ENCODE assay signal across 8 cellular contexts in the genomic region with DNA sequence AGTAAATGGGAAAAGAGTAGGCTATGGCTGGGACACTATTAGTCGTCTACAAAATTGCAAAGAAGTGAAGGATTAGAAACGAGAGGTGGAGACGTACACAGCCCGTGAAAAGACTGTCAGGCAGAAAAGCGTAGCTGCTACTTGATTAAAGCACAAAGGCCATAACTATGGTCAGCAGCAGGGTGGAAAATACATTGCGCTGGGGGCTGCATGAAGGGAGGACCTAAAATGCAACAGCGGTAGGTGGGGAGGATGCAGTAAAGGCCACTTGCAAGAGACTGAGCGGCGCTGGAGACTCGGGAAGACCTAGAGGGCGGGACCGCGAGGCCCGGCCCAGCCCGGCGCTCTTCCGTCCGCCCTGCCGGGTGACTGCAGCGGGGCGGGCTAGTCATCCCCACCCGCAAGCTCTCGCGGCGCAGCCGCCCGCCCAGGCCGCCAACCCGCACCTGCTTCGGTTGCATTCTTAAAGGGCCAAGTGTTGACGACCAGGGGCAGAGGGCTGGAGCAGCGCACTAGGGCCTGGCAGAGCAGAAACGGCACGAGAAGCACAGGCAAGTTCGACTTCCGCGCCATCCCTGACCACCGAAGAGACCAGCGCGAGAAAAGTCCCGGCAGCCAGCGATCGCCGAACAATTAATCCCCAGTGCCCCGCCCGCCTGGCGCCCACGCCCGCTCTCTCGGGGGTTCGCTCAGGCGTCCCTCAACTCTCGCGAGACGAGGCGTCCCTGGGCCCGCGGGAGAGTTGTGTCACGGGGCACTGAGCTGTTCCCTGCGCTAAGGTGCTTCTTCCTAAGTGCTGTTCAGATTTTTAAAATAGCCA. TPM values are rescaled to one million over a fixed set of nuclear protein-coding genes. Genes with fewer than 3 reads are reported as not detected.
DNase-seq lines count a peak whose midpoint lies in the region; ATAC-seq lines count a peak whose summit lies in the region.

A gene (minus strand): TSS at position 635 of the 820 bp plus-strand sequence. CDS start 62 bp downstream, at position 573.

- H3K4me3 ChIP-seq in endocrine pancreas (ENCODE audit: control insufficient read depth, insufficient read depth, low read length) (peak within 1 kb of the TSS; percentile 92), mesendoderm (ENCODE audit: low read length) (peak within 1 kb of the TSS; percentile 55)

- no peak within 1 kb of the TSS for H2BK5ac ChIP-seq in mesendoderm (ENCODE audit: low read length)

- peak within 1 kb of the TSS; percentile 90 for H3K9ac ChIP-seq in endocrine pancreas (ENCODE audit: control insufficient read depth, insufficient read depth, low read length)
- H3K9ac ChIP-seq in mesendoderm (ENCODE audit: low read length), result peak within 1 kb of the TSS; percentile 89

- H3K4me2 ChIP-seq in mesendoderm (ENCODE audit: low read length), result peak within 1 kb of the TSS; percentile 60

- no CpG with 5 or more reads among the region's 60 CpGs for WGBS in mesendoderm (ENCODE audit: extremely low coverage, insufficient coverage, low lambda C conversion rate)

- peak within 1 kb of the TSS; percentile 39 for H3K18ac ChIP-seq in mesendoderm (ENCODE audit: low read length)

- H3K36me3 Mint-ChIP-seq in activated CD8-positive, alpha-beta memory T cell treated with anti-CD3 and anti-CD28 coated beads, Interleukin-2, amount 10 ng/mL, durations not matched to agents 7 days and 5 days, result peaks cover 9% of the 10 kb centered on the region

- CTCF ChIA-PET in activated CD8-positive, alpha-beta memory T cell treated with anti-CD3 and anti-CD28 coated beads, Interleukin-2, amount 10 ng/mL, durations not matched to agents 7 days and 5 days (lab: Charles Lee), result interaction anchor here (0.8 to 4.1 kb wide), 12 partner anchors 9 to 192 kb away, joined by 3 to 24 read pairs (median 4); a partner anchor contains a TSS

- H3K27ac Mint-ChIP-seq in activated CD8-positive, alpha-beta memory T cell treated with anti-CD3 and anti-CD28 coated beads, Interleukin-2, amount 10 ng/mL, durations not matched to agents 7 days and 5 days, result peak within 1 kb of the TSS; percentile 94

- peaks cover 24% of the 10 kb centered on the region for H3K4me1 Mint-ChIP-seq in activated CD8-positive, alpha-beta memory T cell treated with anti-CD3 and anti-CD28 coated beads, Interleukin-2, amount 10 ng/mL, durations not matched to agents 7 days and 5 days

- H3K27ac ChIP-seq in mesendoderm (ENCODE audit: low read depth, low read length), result peak within 1 kb of the TSS; percentile 95

- H2BK15ac ChIP-seq in mesendoderm (replicated peaks; ENCODE audit: low read depth), result peak within 1 kb of the TSS; percentile 42

- H3K27me3 Mint-ChIP-seq in activated CD8-positive, alpha-beta memory T cell treated with anti-CD3 and anti-CD28 coated beads, Interleukin-2, amount 10 ng/mL, durations not matched to agents 7 days and 5 days, result no peaks in the 10 kb centered on the region

- H3K9me3 ChIP-seq in endocrine pancreas (ENCODE audit: control insufficient read depth, low read length), result no peaks in the 10 kb centered on the region

- no peak within 1 kb of the TSS for H3K4ac ChIP-seq in mesendoderm (ENCODE audit: low read depth, low read length)

- H3K36me3 ChIP-seq in endocrine pancreas (ENCODE audit: control insufficient read depth, insufficient read depth, low read length) (no peaks in the 10 kb centered on the region), mesendoderm (ENCODE audit: control insufficient read depth, insufficient read depth, low read length) (no peaks in the 10 kb centered on the region)

- H4K8ac ChIP-seq in mesendoderm (ENCODE audit: low read depth, low read length), result peak within 1 kb of the TSS; percentile 97

- peak within 1 kb of the TSS; percentile 83 for H3K4me3 Mint-ChIP-seq in activated CD8-positive, alpha-beta memory T cell treated with anti-CD3 and anti-CD28 coated beads, Interleukin-2, amount 10 ng/mL, durations not matched to agents 7 days and 5 days

- peak; percentile 92 for ATAC-seq in GM19467 (IDR thresholded peaks at IDR 0.05; ENCODE audit: unreplicated experiment)
- peak; percentile 94 for ATAC-seq in activated CD8-positive, alpha-beta memory T cell treated with anti-CD3 and anti-CD28 coated beads, Interleukin-2, amount 10 ng/mL, durations not matched to agents 7 days and 5 days

- H4K5ac ChIP-seq in mesendoderm (ENCODE audit: low read length), result peak within 1 kb of the TSS; percentile 73

- no peak within 1 kb of the TSS for H2AK5ac ChIP-seq in mesendoderm (ENCODE audit: low read length)

- H3K9me3 Mint-ChIP-seq in activated CD8-positive, alpha-beta memory T cell treated with anti-CD3 and anti-CD28 coated beads, Interleukin-2, amount 10 ng/mL, durations not matched to agents 7 days and 5 days (ENCODE audit: low read depth), result no peaks in the 10 kb centered on the region

- H3K4me1 ChIP-seq in endocrine pancreas (ENCODE audit: control insufficient read depth, insufficient read depth, low read length) (no peaks in the 10 kb centered on the region), mesendoderm (ENCODE audit: control insufficient read depth, low read depth, low read length) (no peaks in the 10 kb centered on the region)

- H3K23ac ChIP-seq in mesendoderm (ENCODE audit: low read length), result no peak within 1 kb of the TSS

- peak; percentile 80 for DNase-seq in CMK (ENCODE audit: low read depth)
- DNase-seq in HS-27A (ENCODE audit: low read depth), result peak; percentile 65
- DNase-seq in NOMO-1 treated with dmso at 0.1 percent for 144 hours (lab: John Stamatoyannopoulos, UW; ENCODE audit: unreplicated experiment), result peak; percentile 91
- DNase-seq in activated CD8-positive, alpha-beta memory T cell treated with anti-CD3 and anti-CD28 coated beads, Interleukin-2, amount 10 ng/mL, durations not matched to agents 7 days and 5 days, result peak; percentile 98
- DNase-seq in mesendoderm, result peak; percentile 96
- peak; percentile 94 for DNase-seq in stimulated activated CD8-positive, alpha-beta memory T cell treated with anti-CD3 and anti-CD28 coated beads, Interleukin-15, amount 100 ng/mL, for 1 hour (ENCODE audit: low read depth)

- no peaks in the 10 kb centered on the region for H3K79me1 ChIP-seq in mesendoderm (ENCODE audit: low read length)

- H3K27me3 ChIP-seq in endocrine pancreas (ENCODE audit: control insufficient read depth, insufficient read depth, low read length), result no peaks in the 10 kb centered on the region
- no peaks in the 10 kb centered on the region for H3K27me3 ChIP-seq in mesendoderm (ENCODE audit: insufficient read depth, low read length, poor library complexity)

- no peak within 1 kb of the TSS for H2BK120ac ChIP-seq in mesendoderm (ENCODE audit: low read depth, low read length)

- peak within 1 kb of the TSS; percentile 92 for H3K56ac ChIP-seq in mesendoderm (ENCODE audit: low read length)

- no peaks in the 10 kb centered on the region for H3K79me2 ChIP-seq in mesendoderm (ENCODE audit: control insufficient read depth, insufficient read depth, low read length)

RNA-seq across cellular contexts. Expression of the gene that starts here (rescaled TPM):
- total RNA-seq in activated CD8-positive, alpha-beta memory T cell treated with anti-CD3 and anti-CD28 coated beads, Interleukin-2, amount 10 ng/mL, durations not matched to agents 7 days and 5 days, result 10 to 100 TPM; 15.6 to 18.2 TPM
- polyA plus RNA-seq in mesendoderm (2013, experiment 1 of 2), result 5.7 TPM
- 5.3 TPM for polyA plus RNA-seq in mesendoderm (2013, experiment 2 of 2)

Comparison
In these comparisons a context has a peak if more than half of its experiments do, and no peak if none do; other contexts are left out.
1. Peak in every context shown above with its lines: DNase-seq, ATAC-seq, H3K4me3 ChIP-seq and H3K27ac ChIP-seq.